In the genomic region with DNA sequence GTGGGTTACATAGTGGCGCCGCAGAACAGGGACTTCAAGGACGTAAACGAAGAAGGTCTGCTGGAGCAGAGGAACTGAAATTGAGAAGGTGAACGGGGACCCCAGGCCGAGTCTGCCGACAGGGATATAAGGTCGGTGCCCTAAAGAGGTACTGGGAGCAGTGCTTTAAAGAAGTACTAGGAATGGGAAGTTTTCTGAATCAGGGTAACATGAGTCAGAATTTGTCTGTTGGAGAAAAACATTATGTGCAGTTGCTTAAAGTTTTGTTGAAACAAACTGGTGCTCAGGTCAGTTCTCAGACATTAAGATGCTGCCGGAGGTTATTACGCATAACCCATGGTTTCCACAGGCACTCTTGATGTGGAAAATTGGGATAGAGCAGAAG, we compare ENCODE assay signal across 37 cellular contexts. TPM values are rescaled to one million over a fixed set of nuclear protein-coding genes. Genes with fewer than 3 reads are reported as not detected.
"Had no signal": no experiment of that assay in that cellular context is flagged by ENCODE, and none has a peak within 500 bp of the region (broad histone marks: within the 10 kb centered on the region; RNA-seq: fewer than 3 reads in every experiment).

No MANE protein-coding gene starts in this region.

- H3K4me3 ChIP-seq: adrenal gland, body of pancreas, breast epithelium had no signal

- FAIRE-seq: astrocyte, TTC549 had no signal

- H3K27me3 ChIP-seq: adrenal gland, brain microvascular endothelial cell, breast epithelium had no signal

- H3K27ac ChIP-seq: adrenal gland, body of pancreas, brain microvascular endothelial cell, breast epithelium, VCaP had no signal

- H3K9me3 ChIP-seq: adrenal gland, body of pancreas, breast epithelium had no signal

- DNase-seq: activated B cell treated with CpG ODN at 0.5 μM for 24 hours; activated CD4-positive, alpha-beta memory T cell treated with anti-CD3 and anti-CD28 coated beads for 36 hours; activated CD4-positive, alpha-beta T cell treated with anti-CD3 and anti-CD28 coated beads for 4 hours; activated CD4-positive, alpha-beta T cell treated with anti-CD3 and anti-CD28 coated beads, Interleukin-2, amount 10 ng/mL, durations not matched to agents 24 days and 14 days; activated CD4-positive, alpha-beta T cell treated with anti-CD3 and anti-CD28 coated beads, Interleukin-2, amount 50 U/mL, for 1 hour; activated CD4-positive, alpha-beta T cell treated with anti-CD3 and anti-CD28 coated beads, Interleukin-2, amount 50 U/mL, for 4 hours; activated CD4-positive, CD25-positive, alpha-beta regulatory T cell treated with anti-CD3 and anti-CD28 coated beads, Interleukin-2, amount 50 U/mL, for 72 hours; activated CD8-positive, alpha-beta memory T cell treated with anti-CD3 and anti-CD28 coated beads, Interleukin-2, amount 50 U/mL, for 4 hours; activated CD8-positive, alpha-beta T cell treated with anti-CD3 and anti-CD28 coated beads for 36 hours; activated effector memory CD4-positive, alpha-beta T cell treated with anti-CD3 and anti-CD28 coated beads, Interleukin-2, amount 50 U/mL, for 16 hours; activated gamma-delta T cell treated with Interleukin-2 at 50 U/mL for 16 hours; activated naive CD4-positive, alpha-beta T cell; activated naive CD4-positive, alpha-beta T cell treated with anti-CD3 and anti-CD28 coated beads for 36 hours; activated naive CD4-positive, alpha-beta T cell treated with anti-CD3 and anti-CD28 coated beads, Interleukin-2, amount 50 U/mL, for 16 hours; activated naive CD8-positive, alpha-beta T cell treated with anti-CD3 and anti-CD28 coated beads for 36 hours; activated T-cell treated with anti-CD3 and anti-CD28 coated beads for 4 hours; activated T-cell treated with anti-CD3 and anti-CD28 coated beads, Interleukin-2, amount 50 U/mL, for 1 hour; activated T-cell treated with anti-CD3 and anti-CD28 coated beads, Interleukin-2, amount 50 U/mL, for 4 hours; activated T-cell treated with anti-CD3 and anti-CD28 coated beads, Interleukin-2, amount 50 U/mL, for 72 hours; adrenal gland; amniotic stem cell; aorta; body of pancreas; brain microvascular endothelial cell; central memory CD4-positive, alpha-beta T cell; T-helper 1 cell; T-helper 2 cell; T-helper 9 cell had no signal

- ATAC-seq: activated CD8-positive, alpha-beta T cell treated with anti-CD3 and anti-CD28 coated beads for 36 hours; activated naive CD4-positive, alpha-beta T cell treated with anti-CD3 and anti-CD28 coated beads, Interleukin-2, amount 50 U/mL, for 72 hours; activated T-cell treated with anti-CD3 and anti-CD28 coated beads, Interleukin-2, amount 50 U/mL, for 4 hours; activated T-cell treated with anti-CD3 and anti-CD28 coated beads, Interleukin-2, amount 50 U/mL, for 72 hours; activated T-helper 17 cell treated with anti-CD3 and anti-CD28 coated beads, Interleukin-2, amount 50 U/mL, for 72 hours; body of pancreas had no signal

- H3K36me3 ChIP-seq: adrenal gland, brain microvascular endothelial cell, breast epithelium had no signal

- H3K4me1 ChIP-seq: adrenal gland, body of pancreas, breast epithelium had no signal

RNA-seq across cellular contexts. Expression of a gene that starts 14.8 kb away (rescaled TPM):
- total RNA-seq: activated B cell treated with CpG ODN at 0.5 μM for 24 hours; activated CD4-positive, alpha-beta memory T cell treated with anti-CD3 and anti-CD28 coated beads for 36 hours; activated CD4-positive, alpha-beta T cell treated with anti-CD3 and anti-CD28 coated beads, Interleukin-2, amount 10 ng/mL, durations not matched to agents 24 days and 14 days; activated CD8-positive, alpha-beta memory T cell treated with anti-CD3 and anti-CD28 coated beads for 36 hours; activated CD8-positive, alpha-beta T cell treated with anti-CD3 and anti-CD28 coated beads for 36 hours; activated naive CD4-positive, alpha-beta T cell treated with anti-CD3 and anti-CD28 coated beads for 36 hours; activated naive CD4-positive, alpha-beta T cell treated with anti-CD3 and anti-CD28 coated beads, Interleukin-2, amount 50 U/mL, for 72 hours; activated naive CD8-positive, alpha-beta T cell treated with anti-CD3 and anti-CD28 coated beads for 36 hours; activated T-cell treated with anti-CD3 and anti-CD28 coated beads, Interleukin-2, amount 50 U/mL, for 4 hours; activated T-cell treated with anti-CD3 and anti-CD28 coated beads, Interleukin-2, amount 50 U/mL, for 72 hours; activated T-helper 1 cell treated with anti-CD3 and anti-CD28 coated beads, Interleukin-12 subunit alpha, Interleukin-12 subunit beta, Interleukin-2, Interleukin-4 antibody, amounts not matched to agents 30 ng/mL and 10 ng/mL and 1 ng/mL, durations not matched to agents 14 hours and 24 hours and 36 hours; activated T-helper 17 cell treated with anti-CD3 and anti-CD28 coated beads, Interleukin-2, amount 50 U/mL, for 72 hours; adrenal gland; aorta; astrocyte; body of pancreas; breast epithelium; cardiac septum had no signal
- polyA plus RNA-seq: adrenal gland, aorta had no signal
